In the genomic region with DNA sequence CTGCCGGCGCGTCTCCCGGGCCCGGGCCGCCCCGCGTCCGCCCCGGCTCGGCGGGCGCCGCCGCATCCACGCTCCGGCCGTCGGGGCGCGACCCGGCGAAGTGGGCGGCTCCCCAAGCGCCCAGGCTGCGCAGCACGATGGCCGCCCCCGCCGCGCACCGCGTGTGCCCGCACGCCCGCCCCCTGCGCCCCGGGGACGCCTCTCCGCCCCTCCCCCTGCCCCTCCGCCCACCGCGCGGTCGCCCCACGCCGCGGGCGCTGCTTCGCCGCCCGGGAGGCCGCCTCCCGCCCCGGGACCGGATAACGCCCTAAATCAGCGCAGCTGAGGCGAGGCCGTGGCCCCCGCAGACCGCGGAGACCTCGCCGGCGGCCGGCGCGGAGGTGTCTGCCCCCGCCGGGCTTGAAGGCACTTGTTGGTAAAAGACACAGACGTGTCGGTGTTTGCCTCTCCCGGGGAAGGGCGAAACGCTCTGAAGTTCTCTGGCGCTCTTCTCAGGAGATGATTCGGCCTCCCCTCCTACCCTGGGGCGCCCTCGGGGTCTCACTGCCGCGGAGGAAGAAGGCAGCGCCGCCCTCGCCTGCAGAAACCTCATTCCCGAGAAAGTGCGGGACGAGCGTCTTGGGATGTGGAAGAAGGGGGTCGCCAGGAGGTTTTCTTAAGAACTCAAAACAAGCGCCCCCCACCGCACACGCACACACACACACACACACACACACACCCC, we compare ENCODE assay signal across 9 cellular contexts. TPM values are rescaled to one million over a fixed set of nuclear protein-coding genes. Genes with fewer than 3 reads are reported as not detected.
DNase-seq lines count a peak whose midpoint lies in the region; ATAC-seq, FAIRE-seq and TF ChIP-seq lines count a peak whose summit lies in the region.
"Had no signal": no experiment of that assay in that cellular context is flagged by ENCODE, and none has a peak within 500 bp of the region (broad histone marks: within the 10 kb centered on the region; RNA-seq: fewer than 3 reads in every experiment).

A gene with protein sequence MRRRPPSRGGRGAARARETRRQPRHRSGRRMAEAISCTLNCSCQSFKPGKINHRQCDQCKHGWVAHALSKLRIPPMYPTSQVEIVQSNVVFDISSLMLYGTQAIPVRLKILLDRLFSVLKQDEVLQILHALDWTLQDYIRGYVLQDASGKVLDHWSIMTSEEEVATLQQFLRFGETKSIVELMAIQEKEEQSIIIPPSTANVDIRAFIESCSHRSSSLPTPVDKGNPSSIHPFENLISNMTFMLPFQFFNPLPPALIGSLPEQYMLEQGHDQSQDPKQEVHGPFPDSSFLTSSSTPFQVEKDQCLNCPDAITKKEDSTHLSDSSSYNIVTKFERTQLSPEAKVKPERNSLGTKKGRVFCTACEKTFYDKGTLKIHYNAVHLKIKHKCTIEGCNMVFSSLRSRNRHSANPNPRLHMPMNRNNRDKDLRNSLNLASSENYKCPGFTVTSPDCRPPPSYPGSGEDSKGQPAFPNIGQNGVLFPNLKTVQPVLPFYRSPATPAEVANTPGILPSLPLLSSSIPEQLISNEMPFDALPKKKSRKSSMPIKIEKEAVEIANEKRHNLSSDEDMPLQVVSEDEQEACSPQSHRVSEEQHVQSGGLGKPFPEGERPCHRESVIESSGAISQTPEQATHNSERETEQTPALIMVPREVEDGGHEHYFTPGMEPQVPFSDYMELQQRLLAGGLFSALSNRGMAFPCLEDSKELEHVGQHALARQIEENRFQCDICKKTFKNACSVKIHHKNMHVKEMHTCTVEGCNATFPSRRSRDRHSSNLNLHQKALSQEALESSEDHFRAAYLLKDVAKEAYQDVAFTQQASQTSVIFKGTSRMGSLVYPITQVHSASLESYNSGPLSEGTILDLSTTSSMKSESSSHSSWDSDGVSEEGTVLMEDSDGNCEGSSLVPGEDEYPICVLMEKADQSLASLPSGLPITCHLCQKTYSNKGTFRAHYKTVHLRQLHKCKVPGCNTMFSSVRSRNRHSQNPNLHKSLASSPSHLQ (minus strand): TSS at position 102 of the 721 bp plus-strand sequence. CDS start 36 bp downstream, at position 66.

- H3K9me3 ChIP-seq in A549 = no peaks in the 10 kb centered on the region
- no peaks in the 10 kb centered on the region for H3K9me3 ChIP-seq in HUES6 (ENCODE audit: control insufficient read depth, insufficient read depth, low read depth, low read length)
- no peaks in the 10 kb centered on the region for H3K9me3 ChIP-seq in endodermal cell (ENCODE audit: control insufficient read depth, low read length)
- no peaks in the 10 kb centered on the region for H3K9me3 ChIP-seq in uterus

- POLR2A ChIA-PET in A549 (lab: Yijun Ruan, JAX) = no interaction called here

- H3K4me3 ChIP-seq in A549 (peak within 1 kb of the TSS; percentile 40), HUES6 (ENCODE audit: low read depth, low read length) (peak within 1 kb of the TSS; percentile 76), endodermal cell (ENCODE audit: low read length) (peak within 1 kb of the TSS; percentile 76), uterus (peak within 1 kb of the TSS in 1 of 2 donors; percentile 9)

- peaks cover 74% of the 10 kb centered on the region for H3K27me3 ChIP-seq in HUES6 (ENCODE audit: control insufficient read depth, insufficient read depth, low read length)
- peaks cover 75% of the 10 kb centered on the region for H3K27me3 ChIP-seq in endodermal cell (ENCODE audit: control insufficient read depth, insufficient read depth, low read length, poor library complexity, severe bottlenecking)
- H3K27me3 ChIP-seq in uterus = peaks cover 10 to 38% of the 10 kb centered on the region in 2 donors

- H3K27me3 Mint-ChIP-seq in endodermal cell (ENCODE audit: insufficient read depth) (peaks cover 79% of the 10 kb centered on the region), natural killer cell (ENCODE audit: low read depth in 2 of 2) (peaks cover 46 to 77% of the 10 kb centered on the region in 2 donors)

- TF ChIP-seq POLR2A in A549 (IDR thresholded peaks at IDR 0.05; ENCODE audit: low read length) (no peak), uterus (IDR thresholded peaks at IDR 0.05) (no peak)

- CTCF ChIA-PET in A549 (lab: Yijun Ruan, JAX) = interaction anchor here (1.1 to 7.9 kb wide), 5 partner anchors 25 to 151 kb away, joined by 3 to 40 read pairs (median 4); no protein-coding TSS in a partner anchor

- H3K4me1 Mint-ChIP-seq in endodermal cell (peaks cover 3% of the 10 kb centered on the region), natural killer cell (peaks cover 0 to 10% of the 10 kb centered on the region in 2 donors)

- no peak for TF ChIP-seq RAD21 in A549 (conservative IDR thresholded peaks at IDR 0.05 in 1 of 2, IDR thresholded peaks at IDR 0.05 in 1 of 2)

- TF ChIP-seq CTCF in A549 (IDR thresholded peaks at IDR 0.05) (no peak), endodermal cell (conservative IDR thresholded peaks at IDR 0.05) (no peak), natural killer cell (IDR thresholded peaks at IDR 0.05) (no peak), uterus (IDR thresholded peaks at IDR 0.05) (no peak)

- peaks cover 37% of the 10 kb centered on the region for H3K4me1 ChIP-seq in A549
- peaks cover 24% of the 10 kb centered on the region; the same call in 1 of the 2 replicates for H3K4me1 ChIP-seq in HUES6 (ENCODE audit: control insufficient read depth, insufficient read depth, low read length)
- peaks cover 4% of the 10 kb centered on the region for H3K4me1 ChIP-seq in endodermal cell (ENCODE audit: control insufficient read depth, insufficient read depth, low read length)
- peaks cover 0 to 10% of the 10 kb centered on the region in 2 donors for H3K4me1 ChIP-seq in uterus

- peak within 1 kb of the TSS in 1 of 2 experiments; percentile 68; a peak in 4 of 6 replicates for H3K27ac ChIP-seq in A549
- no peak within 1 kb of the TSS for H3K27ac ChIP-seq in HUES6 (ENCODE audit: low read depth, low read length)
- no peak within 1 kb of the TSS for H3K27ac ChIP-seq in endodermal cell (ENCODE audit: low read depth, low read length)
- no peak within 1 kb of the TSS for H3K27ac ChIP-seq in uterus

- no peaks in the 10 kb centered on the region for H3K36me3 Mint-ChIP-seq in endodermal cell (ENCODE audit: low read depth)
- peaks cover 8% of the 10 kb centered on the region for H3K36me3 Mint-ChIP-seq in natural killer cell

- H3K4me3 Mint-ChIP-seq in endodermal cell (peak within 1 kb of the TSS; percentile 61), natural killer cell (peak within 1 kb of the TSS; percentile 78)

- 83% methylated on average over 53 of the region's 93 CpGs for WGBS in A549 (ENCODE audit: missing lambda C conversion rate)
- WGBS in endodermal cell (ENCODE audit: insufficient coverage in 1 of 2, insufficient read length in 1 of 2), 2 experiments = 1 to 3% methylated on average over 21 to 92 of the region's 93 CpGs

- no peak for FAIRE-seq in A549 (lab: Jason Lieb, UNC)
- FAIRE-seq: small intestine had no signal

- TF ChIP-seq EP300 in A549 (IDR thresholded peaks at IDR 0.05) = no peak

- H3K27ac Mint-ChIP-seq in endodermal cell (no peak within 1 kb of the TSS), natural killer cell (no peak within 1 kb of the TSS)

- H3K4me2 ChIP-seq in A549 = peak within 1 kb of the TSS; percentile 70

- H3K9ac ChIP-seq in HUES6 (ENCODE audit: low read length) = peak within 1 kb of the TSS; percentile 56
- H3K9ac ChIP-seq in endodermal cell (ENCODE audit: extremely low read depth, low read length, poor library complexity, severe bottlenecking) = no peak within 1 kb of the TSS

- ATAC-seq in A549 (no peak), natural killer cell (peak in 1 of 3 donors; percentile 49), HG03432 (IDR thresholded peaks at IDR 0.05; ENCODE audit: unreplicated experiment) (no peak)

- DNase-seq in A549 (ENCODE audit: low read depth in 1 of 2, low spot score in 1 of 2) = no peak
- DNase-seq in endodermal cell = peak; percentile 75
- DNase-seq in natural killer cell = no peak
- DNase-seq in NCI-H1105 treated with DMSO at 0.1 percent for 48 hours (lab: John Stamatoyannopoulos, UW) = no peak
- DNase-seq in uterus = no peak
- DNase-seq in NCI-H446 treated with DMSO at 0.1 percent for 48 hours (lab: John Stamatoyannopoulos, UW) = no peak
- DNase-seq: small intestine had no signal

- H3K9me3 Mint-ChIP-seq in endodermal cell (no peaks in the 10 kb centered on the region), natural killer cell (no peaks in the 10 kb centered on the region)

- intact Hi-C loops in natural killer cell (cut with micrococcal nuclease) (no loop called here), uterus (cut with DNase I; ENCODE audit: low total_unique reads) (no loop called here)

- no peaks in the 10 kb centered on the region for H3K36me3 ChIP-seq in HUES6 (ENCODE audit: control insufficient read depth, insufficient read depth, low read length)
- H3K36me3 ChIP-seq in endodermal cell (ENCODE audit: control insufficient read depth, insufficient read depth, low read length) = no peaks in the 10 kb centered on the region
- H3K36me3 ChIP-seq in uterus = no peaks in the 10 kb centered on the region

TF ChIP-seq in A549, 52 proteins besides CTCF, POLR2A, EP300 and RAD21 (continues in another document):
- TF ChIP-seq MYC (IDR thresholded peaks at IDR 0.05; ENCODE audit: borderline replicate concordance, low read length) = no peak
- no peak for TF ChIP-seq RNF2 (IDR thresholded peaks at IDR 0.05; ENCODE audit: borderline replicate concordance, low read depth)
- no peak for TF ChIP-seq HDAC2 (IDR thresholded peaks at IDR 0.05)
- TF ChIP-seq, protein P1, sequence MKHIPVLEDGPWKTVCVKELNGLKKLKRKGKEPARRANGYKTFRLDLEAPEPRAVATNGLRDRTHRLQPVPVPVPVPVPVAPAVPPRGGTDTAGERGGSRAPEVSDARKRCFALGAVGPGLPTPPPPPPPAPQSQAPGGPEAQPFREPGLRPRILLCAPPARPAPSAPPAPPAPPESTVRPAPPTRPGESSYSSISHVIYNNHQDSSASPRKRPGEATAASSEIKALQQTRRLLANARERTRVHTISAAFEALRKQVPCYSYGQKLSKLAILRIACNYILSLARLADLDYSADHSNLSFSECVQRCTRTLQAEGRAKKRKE (CRISPR knock-in tag; IDR thresholded peaks at IDR 0.05; ENCODE audit: low read depth) = no peak
- TF ChIP-seq CHD2 (IDR thresholded peaks at IDR 0.05; ENCODE audit: low read length, partially characterized antibody) = no peak
- TF ChIP-seq CEBPB (IDR thresholded peaks at IDR 0.05) = no peak

RNA-seq across cellular contexts. Expression of the gene that starts here (rescaled TPM):
- polyA plus RNA-seq in A549 (2011; rRNA removed) (0.34 and 0.44 TPM in 2 replicates), A549 (2017; fragmentation: RNase III; extraction: RNeasy Plus Mini Kit Qiagen cat#74134 plus additional on column Dnase treatment) (0.22 to 0.43 TPM (median 0.28 TPM) in 3 replicates)
- 0.21 and 0.32 TPM in 2 replicates for polyA plus RNA-seq in A549 (2012; cell fraction: cytosol; rRNA removed)
- 0.40 and 0.43 TPM in 2 replicates for polyA plus RNA-seq in A549 (2012; cell fraction: nucleus; rRNA removed)
- polyA minus RNA-seq in A549 (2011; rRNA and poly(A)+ RNA removed) = 0.78 and 1.3 TPM in 2 replicates
- total RNA-seq in endodermal cell (not detected), natural killer cell (not detected), uterus (1 to 10 TPM in 1 of 4 donors, under 1 TPM in 2, not detected in 1; 0.49 to 2.1 (median 0.59) TPM)
- 0.32 TPM for polyA plus RNA-seq in endodermal cell (2013, experiment 1 of 2)
- polyA plus RNA-seq in endodermal cell (2013, experiment 2 of 2) = 0.41 TPM

Comparison
In these comparisons a context has a peak if more than half of its experiments do, and no peak if none do; other contexts are left out.
1. Peak in DNase-seq and H3K4me3 ChIP-seq in endodermal cell; RNA of the gene not detected or under 1 TPM.